ENCODE assay signal across 39 cellular contexts in genomic region chr2:238114331-238114841, GRCh38. TPM values are rescaled to one million over a fixed set of nuclear protein-coding genes. Genes with fewer than 3 reads are reported as not detected.
DNase-seq lines count a peak whose midpoint lies in the region; ATAC-seq, FAIRE-seq and TF ChIP-seq lines count a peak whose summit lies in the region.
"Had no signal": no experiment of that assay in that cellular context is flagged by ENCODE, and none has a peak within 500 bp of the region (broad histone marks: within the 10 kb centered on the region; RNA-seq: fewer than 3 reads in every experiment).

No MANE protein-coding gene starts in this region.

- POLR2A ChIA-PET in PC-3 (lab: Charles Lee; ENCODE audit: unreplicated experiment), result no interaction called here

- peaks cover 8% of the 10 kb centered on the region for H3K9me3 Mint-ChIP-seq in neural crest cell

- no peaks in the 10 kb centered on the region for H3K79me2 ChIP-seq in PC-3 (ENCODE audit: low read length)

- no peak for TF ChIP-seq CTCF in RWPE2 (IDR thresholded peaks at IDR 0.05; ENCODE audit: poor library complexity, severe bottlenecking)
- no peak for TF ChIP-seq CTCF in neural crest cell (conservative IDR thresholded peaks at IDR 0.05)
- TF ChIP-seq CTCF in PC-3 (conservative IDR thresholded peaks at IDR 0.05; ENCODE audit: low read depth, low read length), result no peak

- H3K27ac ChIP-seq in BLaER1 (peak overlapping the region; percentile 56), RWPE2 (ENCODE audit: poor library complexity, severe bottlenecking) (no peak overlapping the region), substantia nigra (ENCODE audit: low read depth, low read length, poor library complexity, severe bottlenecking) (no peak overlapping the region), PC-3 (ENCODE audit: low read length) (no peak overlapping the region)
- H3K27ac ChIP-seq: colonic mucosa, epithelial cell of prostate had no signal

- BruUV-seq in PC-3 (replicated peaks; lab: Mats Ljungman, UMichigan), result no TSS peak

- peak overlapping the region; percentile 43 for H3K4me3 ChIP-seq in BLaER1
- no peak overlapping the region for H3K4me3 ChIP-seq in RWPE2 (ENCODE audit: severe bottlenecking)
- H3K4me3 ChIP-seq in PC-3 (ENCODE audit: low read length), result no peak overlapping the region
- H3K4me3 ChIP-seq: colonic mucosa, GM23338, pancreas, smooth muscle cell had no signal

- H3K4me2 ChIP-seq in BLaER1 (peak overlapping the region; percentile 83), PC-3 (ENCODE audit: low read length) (no peak overlapping the region)
- H3K4me2 ChIP-seq: GM23338, smooth muscle cell had no signal

- no peaks in the 10 kb centered on the region for H4K20me1 ChIP-seq in BLaER1
- no peaks in the 10 kb centered on the region for H4K20me1 ChIP-seq in PC-3 (ENCODE audit: low read length)

- H3K27me3 ChIP-seq in BLaER1 (no peaks in the 10 kb centered on the region), RWPE2 (ENCODE audit: insufficient read depth, poor library complexity, severe bottlenecking) (no peaks in the 10 kb centered on the region), PC-3 (ENCODE audit: low read length) (no peaks in the 10 kb centered on the region)
- H3K27me3 ChIP-seq: colonic mucosa, pancreas had no signal

- H3K36me3 ChIP-seq in BLaER1, result no peaks in the 10 kb centered on the region
- H3K36me3 ChIP-seq in RWPE2 (ENCODE audit: low read depth), result no peaks in the 10 kb centered on the region
- no peaks in the 10 kb centered on the region for H3K36me3 ChIP-seq in PC-3 (ENCODE audit: low read depth, low read length)
- H3K36me3 ChIP-seq: colonic mucosa, pancreas had no signal

- H3K9ac ChIP-seq in BLaER1, result peak overlapping the region; percentile 54
- no peak overlapping the region for H3K9ac ChIP-seq in PC-3 (ENCODE audit: low read length)

- intact Hi-C loops in left cardiac atrium (cut with DNase I), result no loop called here
- intact Hi-C loops in PC-3 (cut with micrococcal nuclease), result no loop called here

- H3K4me1 ChIP-seq in BLaER1 (peaks cover 43% of the 10 kb centered on the region), RWPE2 (ENCODE audit: insufficient read depth, poor library complexity, severe bottlenecking) (no peaks in the 10 kb centered on the region), PC-3 (ENCODE audit: insufficient read depth, low read length) (no peaks in the 10 kb centered on the region; the same call in 1 of the 2 replicates)
- H3K4me1 ChIP-seq: colonic mucosa had no signal

- no peak overlapping the region for H3K4me3 Mint-ChIP-seq in neural crest cell
- H3K4me3 Mint-ChIP-seq: activated naive CD4-positive, alpha-beta T cell treated with anti-CD3 and anti-CD28 coated beads, Interleukin-2, amount 50 U/mL, for 24 hours; activated T-cell treated with anti-CD3 and anti-CD28 coated beads, Interleukin-2, amount 50 U/mL, for 72 hours; B cell; GM23338; HFFc6; nephron; stimulated activated naive CD8-positive, alpha-beta T cell treated with anti-CD3 and anti-CD28 coated beads, Interleukin-15, amount 100 ng/mL, for 72 hours; T-cell had no signal

- peaks cover 3% of the 10 kb centered on the region for H3K4me1 Mint-ChIP-seq in neural crest cell

- peaks cover 5% of the 10 kb centered on the region for H3K27me3 Mint-ChIP-seq in neural crest cell (ENCODE audit: low read depth)

- H3F3A ChIP-seq in PC-3 (ENCODE audit: low read length, unreplicated experiment), result no peaks in the 10 kb centered on the region

- DNase-seq in RWPE2 (ENCODE audit: low spot score), result peak; percentile 38
- DNase-seq in left cardiac atrium, result peak; percentile 12
- DNase-seq in neural crest cell (ENCODE audit: low read depth, low spot score), result no peak
- no peak for DNase-seq in substantia nigra (lab: John Stamatoyannopoulos, UW)
- DNase-seq in PC-3, result no peak
- DNase-seq in frontal cortex (ENCODE audit: low spot score in 2 of 2), result no peak
- DNase-seq: ACHN; activated CD4-positive, alpha-beta T cell treated with anti-CD3 and anti-CD28 coated beads, Interleukin-2, amount 50 U/mL, for 48 hours; activated CD4-positive, CD25-positive, alpha-beta regulatory T cell treated with anti-CD3 and anti-CD28 coated beads, Interleukin-2, amount 50 U/mL, for 72 hours; activated T-cell treated with anti-CD3 and anti-CD28 coated beads, Interleukin-2, amount 50 U/mL, for 72 hours; anterior cingulate cortex; colonic mucosa; DMS 273 treated with DMSO at 0.1 percent for 48 hours; effector CD8-positive, alpha-beta T cell; HFFc6; NCI-H1092; NCI-H187; NCI-H82; retina; stimulated activated CD4-positive, alpha-beta T cell treated with anti-CD3 and anti-CD28 coated beads, Interleukin-2, amount 100 ng/mL, for 24 hours; stimulated activated naive CD8-positive, alpha-beta T cell treated with anti-CD3 and anti-CD28 coated beads, Interleukin-15, amount 100 ng/mL, for 72 hours; T-cell had no signal

- peak overlapping the region; percentile 71 for H3K27ac Mint-ChIP-seq in neural crest cell (ENCODE audit: unreplicated experiment)
- H3K27ac Mint-ChIP-seq: activated naive CD4-positive, alpha-beta T cell treated with anti-CD3 and anti-CD28 coated beads, Interleukin-2, amount 50 U/mL, for 24 hours; activated T-cell treated with anti-CD3 and anti-CD28 coated beads, Interleukin-2, amount 50 U/mL, for 72 hours; B cell; GM23338; HFFc6; nephron; stimulated activated naive CD8-positive, alpha-beta T cell treated with anti-CD3 and anti-CD28 coated beads, Interleukin-15, amount 100 ng/mL, for 72 hours; T-cell had no signal

- H3K9me2 ChIP-seq in PC-3 (replicated peaks; ENCODE audit: low read length), result no peaks in the 10 kb centered on the region

- H2AFZ ChIP-seq in PC-3 (ENCODE audit: low read length), result no peak overlapping the region
- H2AFZ ChIP-seq: GM23338 had no signal

- H3K9me3 ChIP-seq in BLaER1 (peaks cover 25% of the 10 kb centered on the region), RWPE2 (ENCODE audit: severe bottlenecking) (peaks cover 9% of the 10 kb centered on the region), PC-3 (ENCODE audit: low read length) (no peaks in the 10 kb centered on the region)
- H3K9me3 ChIP-seq: colonic mucosa, pancreas had no signal

- no peak for FAIRE-seq in frontal cortex (lab: Jason Lieb, UNC)
- FAIRE-seq: bronchial epithelial cell, GM19239, islet of Langerhans, pancreas, urothelium cell line had no signal

- CTCF ChIA-PET in PC-3 (lab: Charles Lee), result no interaction called here

- ATAC-seq in RWPE2 (ENCODE audit: low read depth) (no peak), left cardiac atrium (no peak), PC-3 (no peak)
- ATAC-seq: activated T-cell treated with anti-CD3 and anti-CD28 coated beads, Interleukin-2, amount 50 U/mL, for 72 hours; stimulated activated naive CD8-positive, alpha-beta T cell treated with anti-CD3 and anti-CD28 coated beads, Interleukin-15, amount 100 ng/mL, for 72 hours; T-cell had no signal

- peaks cover 6% of the 10 kb centered on the region for H3K36me3 Mint-ChIP-seq in neural crest cell (ENCODE audit: low read depth)

RNA-seq across cellular contexts. Expression of gene ESPNL, which starts 14.2 kb away (rescaled TPM):
- under 1 TPM; 0.15 to 0.26 TPM for total RNA-seq in left cardiac atrium
- total RNA-seq in neural crest cell, result 0.16 and 0.40 TPM in 2 replicates
- total RNA-seq in PC-3 (2014; rRNA removed), result not detected in 2 replicates
- under 0.01 TPM for total RNA-seq in frontal cortex
- total RNA-seq: HT-29 had no signal

RNA-seq across cellular contexts. Expression of gene KLHL30, which starts 24.1 kb away (rescaled TPM):
- total RNA-seq in left cardiac atrium, result 10 to 100 TPM; 15.8 to 16.6 TPM
- total RNA-seq in neural crest cell, result 0.23 and 0.25 TPM in 2 replicates
- total RNA-seq in PC-3 (2014; rRNA removed), result not detected in 2 replicates
- under 0.01 TPM for total RNA-seq in frontal cortex
- total RNA-seq: activated T-cell treated with anti-CD3 and anti-CD28 coated beads, Interleukin-2, amount 50 U/mL, for 72 hours; B cell; mononuclear cell; RPMI7951; SK-MEL-5; T-cell had no signal

RNA-seq across cellular contexts. Expression of gene ERFE, which starts 44.4 kb away (rescaled TPM):
- total RNA-seq in left cardiac atrium (1 to 10 TPM in 1 of 2 donors, not detected in 1; 1.2 TPM), neural crest cell (2.6 and 2.8 TPM in 2 replicates), PC-3 (2014; rRNA removed) (7.4 and 8.5 TPM in 2 replicates), frontal cortex (0.82 TPM)
- total RNA-seq: lower leg skin, smooth muscle cell, T-cell had no signal

RNA-seq across cellular contexts. Expression of gene SCLY, which starts 53.6 kb away (rescaled TPM):
- total RNA-seq in left cardiac atrium (10 to 100 TPM in 1 of 2 donors, 1 to 10 TPM in 1; 9.6 to 10.9 TPM), neural crest cell (46.1 and 49.8 TPM in 2 replicates), PC-3 (2014; rRNA removed) (19.5 and 23.1 TPM in 2 replicates), frontal cortex (11.8 TPM)

Comparison
In these comparisons a context has a peak if more than half of its experiments do, and no peak if none do; other contexts are left out.
1. DNase-seq: peak in RWPE2 (single experiment) and left cardiac atrium (single experiment); none in neural crest cell (single experiment), substantia nigra (0 of 49), PC-3 (single experiment) and frontal cortex (0 of 2).
2. RNA of gene KLHL30, which starts 24.1 kb away (total RNA-seq): 15.8 to 16.6 TPM in left cardiac atrium; 0.23 to 0.25 TPM in neural crest cell, not detected in PC-3 and under 0.01 TPM in frontal cortex (single experiment); every median in the first group is over 10 times any median in the second.